Comparison of ENCODE assay signal across 33 cellular contexts in genomic region chr18:75289762-75290161, GRCh38.
DNase-seq lines count a peak whose midpoint lies in the region; ATAC-seq, FAIRE-seq and TF ChIP-seq lines count a peak whose summit lies in the region.
"Had no signal": no experiment of that assay in that cellular context is flagged by ENCODE, and none has a peak within 500 bp of the region (broad histone marks: within the 10 kb centered on the region; RNA-seq: fewer than 3 reads in every experiment).

No MANE protein-coding gene starts in this region.

- H4K91ac ChIP-seq in IMR-90 (ENCODE audit: insufficient read depth, low read depth, low read length): no peak overlapping the region

- no peak overlapping the region for H2BK120ac ChIP-seq in IMR-90 (ENCODE audit: low read depth, low read length)

- H3K9me3 ChIP-seq in HepG2 (ENCODE audit: low read length): no peaks in the 10 kb centered on the region
- H3K9me3 ChIP-seq in right lobe of liver: no peaks in the 10 kb centered on the region
- no peaks in the 10 kb centered on the region for H3K9me3 ChIP-seq in IMR-90 (ENCODE audit: control insufficient read depth, insufficient read depth, low read length)
- H3K9me3 ChIP-seq in lower lobe of right lung: no peaks in the 10 kb centered on the region
- H3K9me3 ChIP-seq: A549, BE2C, Caco-2 had no signal

- no peak overlapping the region for H3K23ac ChIP-seq in IMR-90 (ENCODE audit: low read depth, low read length)

- dilution Hi-C loops in IMR-90 (cut with HindIII; ENCODE audit: low sequenced_read_pairs, unreplicated experiment): no loop called here

- no peak for TF ChIP-seq EP300 in HepG2 (IDR thresholded peaks at IDR 0.05; ENCODE audit: low read depth in 2 of 2, low read length in 2 of 2)
- TF ChIP-seq EP300 in HepG2 (CRISPR knock-in tag; IDR thresholded peaks at IDR 0.05; ENCODE audit: borderline replicate concordance): no peak

- no peak for TF ChIP-seq POLR2A in HepG2 (IDR thresholded peaks at IDR 0.05; ENCODE audit: insufficient read depth in 1 of 2, low read depth in 2 of 2, low read length in 2 of 2)
- TF ChIP-seq POLR2A in right lobe of liver (IDR thresholded peaks at IDR 0.05): no peak
- no peak for TF ChIP-seq POLR2A in IMR-90 (IDR thresholded peaks at IDR 0.05; ENCODE audit: low read depth, low read length)

- H3K27me3 ChIP-seq in HepG2 (ENCODE audit: control insufficient read depth in 1 of 2, insufficient read depth in 2 of 2, low read length in 2 of 2) (no peaks in the 10 kb centered on the region), right lobe of liver (no peaks in the 10 kb centered on the region), IMR-90 (ENCODE audit: control insufficient read depth, insufficient read depth, low read length) (no peaks in the 10 kb centered on the region), lower lobe of right lung (ENCODE audit: low read depth) (no peaks in the 10 kb centered on the region)
- H3K27me3 ChIP-seq: BE2C; BLaER1; BLaER1 treated with 17β-estradiol and CSF1 and Interleukin-3, amounts not matched to agents 10 nM and 100 nM had no signal

- no peak for FAIRE-seq in HepG2 (lab: Jason Lieb, UNC)
- FAIRE-seq in D721Med (lab: Jason Lieb, UNC): peak; percentile 98
- peak; percentile 17 for FAIRE-seq in islet of Langerhans (lab: Jason Lieb, UNC)
- FAIRE-seq: A204.1, A549 had no signal

- H2BK5ac ChIP-seq in IMR-90 (ENCODE audit: low read depth, low read length, poor library complexity, severe bottlenecking): no peak overlapping the region

- H3K27ac ChIP-seq in HepG2 (ENCODE audit: extremely low read length, insufficient read depth, low read length) (no peak overlapping the region), right lobe of liver (peak overlapping the region in 1 of 3 donors; percentile 46), IMR-90 (ENCODE audit: insufficient read depth, low read length) (no peak overlapping the region), lower lobe of right lung (no peak overlapping the region)
- H3K27ac ChIP-seq: 22Rv1; A549; BLaER1; BLaER1 treated with 17β-estradiol and CSF1 and Interleukin-3, amounts not matched to agents 10 nM and 100 nM; C4-2B had no signal

- H4K20me1 ChIP-seq in HepG2 (ENCODE audit: insufficient read depth, low read length) (0 out of 2 replicates have a peak, but pooled peaks cover 3% of the 10 kb centered on the region), IMR-90 (ENCODE audit: insufficient read depth, low read length) (no peaks in the 10 kb centered on the region)

- H3K79me2 ChIP-seq in HepG2 (ENCODE audit: insufficient read depth, low read length): no peaks in the 10 kb centered on the region

- H3K4me2 ChIP-seq in HepG2 (ENCODE audit: low read depth, low read length): no peak overlapping the region
- no peak overlapping the region for H3K4me2 ChIP-seq in IMR-90 (ENCODE audit: low read depth, low read length)
- H3K4me2 ChIP-seq: A549; BLaER1; BLaER1 treated with 17β-estradiol and CSF1 and Interleukin-3, amounts not matched to agents 10 nM and 100 nM had no signal

- peaks cover 0 to 3% of the 10 kb centered on the region in 2 experiments; a peak in 1 of 4 replicates for H3K79me1 ChIP-seq in IMR-90 (ENCODE audit: low read depth in 1 of 2, low read length in 2 of 2)

- peaks cover 21% of the 10 kb centered on the region for H3K4me1 ChIP-seq in HepG2 (ENCODE audit: insufficient read depth, low read length)
- peaks cover 0 to 5% (median 2%) of the 10 kb centered on the region in 4 donors for H3K4me1 ChIP-seq in right lobe of liver
- no peaks in the 10 kb centered on the region; the same call in 1 of the 2 replicates for H3K4me1 ChIP-seq in IMR-90 (ENCODE audit: control insufficient read depth, insufficient read depth, low read length)
- H3K4me1 ChIP-seq in lower lobe of right lung: no peaks in the 10 kb centered on the region
- H3K4me1 ChIP-seq: A549; BE2C; BLaER1; BLaER1 treated with 17β-estradiol and CSF1 and Interleukin-3, amounts not matched to agents 10 nM and 100 nM; Caco-2 had no signal

- intact Hi-C loops in HepG2 (cut with micrococcal nuclease; ENCODE audit: unreplicated experiment): loop anchor here (5.0 kb wide), 1 partner anchor 77 kb away; the partner anchor contains the start of gene TSHZ1
- intact Hi-C loops in right lobe of liver (cut with DNase I): no loop called here
- intact Hi-C loops in IMR-90 (cut with micrococcal nuclease): no loop called here
- intact Hi-C loops in lower lobe of right lung (cut with DNase I): no loop called here

- H2AFZ ChIP-seq in HepG2 (ENCODE audit: low read length) (no peak overlapping the region), IMR-90 (replicated peaks; ENCODE audit: low read length, poor library complexity) (no peak overlapping the region)

- H3K18ac ChIP-seq in IMR-90 (ENCODE audit: low read depth, low read length): no peak overlapping the region

- POLR2A ChIA-PET in HepG2 (lab: Yijun Ruan, JAX): no interaction called here
- POLR2A ChIA-PET in IMR-90 (lab: Charles Lee; ENCODE audit: unreplicated experiment): no interaction called here

- H3K14ac ChIP-seq in IMR-90 (replicated peaks; ENCODE audit: low read depth, low read length): no peak overlapping the region

- H2AK9ac ChIP-seq in IMR-90 (replicated peaks; ENCODE audit: low read depth, low read length, poor library complexity): no peak overlapping the region

- ATAC-seq in HepG2 (no peak), right lobe of liver (no peak), IMR-90 (ENCODE audit: low read depth) (no peak), lower lobe of right lung (no peak)
- ATAC-seq: A549; CD8-positive, alpha-beta T cell had no signal

- H3K9ac ChIP-seq in HepG2 (ENCODE audit: insufficient read depth, low read depth, low read length): no peak overlapping the region
- no peak overlapping the region for H3K9ac ChIP-seq in IMR-90 (ENCODE audit: low read depth, low read length)
- H3K9ac ChIP-seq: BLaER1; BLaER1 treated with 17β-estradiol and CSF1 and Interleukin-3, amounts not matched to agents 10 nM and 100 nM had no signal

- H2AK5ac ChIP-seq in IMR-90 (ENCODE audit: low read depth, low read length): no peak overlapping the region

- peaks cover 5 to 15% of the 10 kb centered on the region in 2 experiments; a peak in 4 of 5 replicates for H3K36me3 ChIP-seq in HepG2 (replicated peaks in 1 of 2; ENCODE audit: control insufficient read depth in 1 of 2, insufficient read depth in 2 of 2, low read length in 2 of 2)
- peaks cover 0 to 23% (median 7%) of the 10 kb centered on the region in 4 donors for H3K36me3 ChIP-seq in right lobe of liver
- H3K36me3 ChIP-seq in IMR-90 (ENCODE audit: control insufficient read depth, insufficient read depth, low read length): peaks cover 28% of the 10 kb centered on the region
- H3K36me3 ChIP-seq in lower lobe of right lung: peaks cover 29% of the 10 kb centered on the region
- H3K36me3 ChIP-seq: BE2C had no signal

- H4K8ac ChIP-seq in IMR-90 (ENCODE audit: low read depth in 2 of 2, low read length in 2 of 2): no peak overlapping the region

- H2BK20ac ChIP-seq in IMR-90 (ENCODE audit: low read depth, low read length): no peak overlapping the region

- BruUV-seq in HepG2 (replicated peaks; lab: Mats Ljungman, UMichigan) (no TSS peak), IMR-90 (replicated peaks; lab: Mats Ljungman, UMichigan) (no TSS peak)

- H3K4ac ChIP-seq in IMR-90 (ENCODE audit: low read depth, low read length): no peak overlapping the region

- H4K5ac ChIP-seq in IMR-90 (ENCODE audit: low read depth, low read length): no peak overlapping the region

- no peak for TF ChIP-seq CTCF in HepG2 (CRISPR knock-in tag; IDR thresholded peaks at IDR 0.05)
- TF ChIP-seq CTCF in right lobe of liver (IDR thresholded peaks at IDR 0.05): no peak
- no peak for TF ChIP-seq CTCF in D721Med (IDR thresholded peaks at IDR 0.05; ENCODE audit: insufficient read depth, missing control alignments)
- no peak for TF ChIP-seq CTCF in IMR-90 (conservative IDR thresholded peaks at IDR 0.05; ENCODE audit: low read depth, low read length)
- no peak for TF ChIP-seq CTCF in lower lobe of right lung (IDR thresholded peaks at IDR 0.05)

- CTCF ChIA-PET in HepG2 (lab: Yijun Ruan, JAX; ENCODE audit: low intra/inter-chr PET ratio, low total read pairs): no interaction called here
- CTCF ChIA-PET in IMR-90 (lab: Yijun Ruan, JAX): interaction anchor here (0.6 kb wide), 1 partner anchor 22 kb away, joined by 3 read pairs; no protein-coding TSS in a partner anchor

- in situ Hi-C loops in HepG2 (cut with HindIII; ENCODE audit: extremely low pct_ligation_motif_present, low pct_unique_long_range_greater_than_20kb) (no loop called here), IMR-90 (cut with MboI; ENCODE audit: low sequenced_read_pairs) (no loop called here)

- H3K56ac ChIP-seq in IMR-90 (ENCODE audit: extremely low read depth, insufficient read depth, low read length): no peak overlapping the region

- 97% methylated on average over 4 of the region's 4 CpGs for WGBS in HepG2 (ENCODE audit: low lambda C conversion rate)
- 77% methylated on average over 4 of the region's 4 CpGs for WGBS in right lobe of liver (ENCODE audit: insufficient coverage, low coverage, low lambda C conversion rate, missing lambda C conversion rate)
- WGBS in IMR-90 (ENCODE audit: extremely low coverage in 2 of 2, insufficient read length in 1 of 2), 2 experiments: no CpG with 5 or more reads among the region's 4 CpGs

- no peak overlapping the region for H3K4me3 ChIP-seq in HepG2 (replicated peaks in 1 of 3; ENCODE audit: insufficient read depth in 1 of 3, low read depth in 2 of 3, low read length in 3 of 3)
- no peak overlapping the region for H3K4me3 ChIP-seq in right lobe of liver
- H3K4me3 ChIP-seq in IMR-90 (ENCODE audit: insufficient read depth, low read depth, low read length): no peak overlapping the region
- no peak overlapping the region for H3K4me3 ChIP-seq in lower lobe of right lung
- H3K4me3 ChIP-seq: A549; BLaER1; BLaER1 treated with 17β-estradiol and CSF1 and Interleukin-3, amounts not matched to agents 10 nM and 100 nM had no signal

- DNase-seq in HepG2 (ENCODE audit: low spot score): no peak
- DNase-seq in right lobe of liver: no peak
- no peak for DNase-seq in D721Med (ENCODE audit: insufficient read length, low spot score)
- no peak for DNase-seq in IMR-90
- DNase-seq in AML-193 (lab: John Stamatoyannopoulos, UW): no peak
- DNase-seq in lower lobe of right lung: no peak
- DNase-seq in cerebellar nuclear complex (lab: John Stamatoyannopoulos, UW): no peak
- DNase-seq: 8988T; ACHN; BE2C; C1 segment of cervical spinal cord; Caco-2; Calu3; CD4-positive, alpha-beta memory T cell; CD4-positive, alpha-beta T cell; CD4-positive, CD25-positive, alpha-beta regulatory T cell; CD8-positive, alpha-beta memory T cell; CD8-positive, alpha-beta T cell; COR-L47; DMS 273 treated with DMSO at 0.1 percent for 48 hours; DMS153; DMS53; DMS79; DMS79 treated with DMSO at 0.1 percent for 48 hours; DND-41; EL had no signal

- H2BK15ac ChIP-seq in IMR-90 (ENCODE audit: low read depth, low read length): no peak overlapping the region

- no peak for TF ChIP-seq RAD21 in HepG2 (CRISPR knock-in tag; IDR thresholded peaks at IDR 0.05)
- no peak for TF ChIP-seq RAD21 in IMR-90 (IDR thresholded peaks at IDR 0.05; ENCODE audit: low read length)

- H3K9me1 ChIP-seq in IMR-90 (ENCODE audit: insufficient read depth, low read length): peaks cover 7% of the 10 kb centered on the region; the same call in 1 of the 2 replicates

TF ChIP-seq in HepG2, 621 proteins besides CTCF, POLR2A, EP300 and RAD21 (continues in another document):
- TF ChIP-seq MBNL3 (CRISPR knock-in tag; conservative IDR thresholded peaks at IDR 0.05) (no peak), ZNF30 (CRISPR knock-in tag; IDR thresholded peaks at IDR 0.05) (no peak)

TF ChIP-seq in IMR-90, 13 proteins besides CTCF, POLR2A, EP300 and RAD21 (continues in another document):
- TF ChIP-seq MAFK (IDR thresholded peaks at IDR 0.05; ENCODE audit: low read depth, low read length): peak; percentile 43
